Comparison of ENCODE assay signal across 1 cellular context in the genomic region with DNA sequence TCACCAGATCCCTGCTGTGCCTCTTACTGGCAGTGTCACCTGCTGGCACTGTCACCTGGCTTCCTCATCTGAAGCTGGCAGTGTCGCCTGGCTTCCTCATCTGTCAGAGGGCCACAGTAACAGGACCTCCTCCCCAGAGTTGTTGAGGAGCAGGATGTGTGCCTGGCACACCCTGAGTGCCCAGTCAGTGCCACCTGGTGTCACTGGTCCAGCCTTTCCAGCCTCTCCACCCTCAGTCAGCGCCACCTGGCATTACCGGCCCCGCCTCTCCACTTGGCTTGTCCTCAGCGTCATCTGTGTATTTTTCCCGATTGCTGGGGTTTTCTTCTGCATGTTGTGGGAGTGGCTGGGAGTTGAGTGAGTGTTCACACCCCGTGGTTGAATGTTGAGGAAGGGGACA.
TF ChIP-seq lines count a peak whose summit lies in the region.

No MANE protein-coding gene starts in this region.

TF ChIP-seq in HepG2, 621 proteins besides CTCF, POLR2A, EP300 and RAD21:
- peak; percentile 22 for TF ChIP-seq AGO2 (optimal IDR thresholded peaks at IDR 0.05; ENCODE audit: low read depth, low read length)
- no peak for TF ChIP-seq ZNF850 (CRISPR knock-in tag; conservative IDR thresholded peaks at IDR 0.05)
- no peak for TF ChIP-seq JUN (CRISPR knock-in tag; IDR thresholded peaks at IDR 0.05)
- no peak for TF ChIP-seq KMT2A (CRISPR knock-in tag; IDR thresholded peaks at IDR 0.05)
- TF ChIP-seq HNRNPL (IDR thresholded peaks at IDR 0.05; ENCODE audit: low read depth, low read length), result 0 out of 2 replicates have a peak, but pooled peaks have one; percentile 36
- TF ChIP-seq MTA1 (CRISPR knock-in tag; IDR thresholded peaks at IDR 0.05; ENCODE audit: borderline replicate concordance), result peak; percentile 11; the same call in 1 of the 2 replicates
